In genomic region chr11:66727883-66728759, GRCh38 we compare ENCODE assay signal across 8 cellular contexts. TPM values are rescaled to one million over a fixed set of nuclear protein-coding genes. Genes with fewer than 3 reads are reported as not detected.
DNase-seq lines count a peak whose midpoint lies in the region; ATAC-seq, FAIRE-seq and TF ChIP-seq lines count a peak whose summit lies in the region.

No MANE protein-coding gene starts in this region.

- no peaks in the 10 kb centered on the region for H4K20me1 ChIP-seq in PC-3 (ENCODE audit: low read length)
- H4K20me1 ChIP-seq in endothelial cell of umbilical vein (replicated peaks; ENCODE audit: control insufficient read depth, extremely low read depth, insufficient read depth, low read length) = no peaks in the 10 kb centered on the region

- H3K23ac ChIP-seq in neuronal stem cell (ENCODE audit: low read depth, low read length, poor library complexity) = peak overlapping the region; percentile 52

- H3K4me2 ChIP-seq in PC-3 (ENCODE audit: low read length) = peak overlapping the region; percentile 96
- peak overlapping the region; percentile 19 for H3K4me2 ChIP-seq in endothelial cell of umbilical vein (ENCODE audit: insufficient read depth, low read length)
- peak overlapping the region; percentile 92 for H3K4me2 ChIP-seq in neuronal stem cell (ENCODE audit: insufficient read depth, low read length, poor library complexity, severe bottlenecking)

- no peaks in the 10 kb centered on the region for H3F3A ChIP-seq in PC-3 (ENCODE audit: low read length, unreplicated experiment)

- H4K8ac ChIP-seq in neuronal stem cell (ENCODE audit: low read depth, low read length) = no peak overlapping the region

- no peak overlapping the region for H3K4ac ChIP-seq in neuronal stem cell (ENCODE audit: low read length)

- peak overlapping the region; percentile 83 for H2BK5ac ChIP-seq in neuronal stem cell (ENCODE audit: low read length)

- dilution Hi-C loops in endothelial cell of umbilical vein (cut with MboI; ENCODE audit: extremely low pct_ligation_motif_present, low sequenced_read_pairs) = no loop called here

- no CpG with 5 or more reads among the region's 128 CpGs for WGBS in neuronal stem cell (ENCODE audit: extremely low coverage in 2 of 2, insufficient read length in 2 of 2, insufficient replicate concordance in 1 of 2), 2 donors

- H3K79me2 ChIP-seq in PC-3 (ENCODE audit: low read length) (peaks cover 41% of the 10 kb centered on the region), endothelial cell of umbilical vein (ENCODE audit: control insufficient read depth, insufficient read depth, low read length) (no peaks in the 10 kb centered on the region)

- BruUV-seq in PC-3 (replicated peaks; lab: Mats Ljungman, UMichigan) (no TSS peak), endothelial cell of umbilical vein (replicated peaks; lab: Mats Ljungman, UMichigan) (no TSS peak)

- TF ChIP-seq CTCF in PC-3 (conservative IDR thresholded peaks at IDR 0.05; ENCODE audit: low read depth, low read length) = no peak
- no peak for TF ChIP-seq CTCF in endothelial cell of umbilical vein (IDR thresholded peaks at IDR 0.05; ENCODE audit: extremely low read depth in 1 of 2, insufficient read depth in 1 of 2, low read depth in 1 of 2, low read length in 2 of 2)

- CTCF ChIA-PET in PC-3 (lab: Charles Lee) = interaction anchor here (0.6 kb wide), 3 partner anchors 11 to 148 kb away, joined by 5 to 11 read pairs (median 6); no protein-coding TSS in a partner anchor
- CTCF ChIA-PET in endothelial cell of umbilical vein (lab: Charles Lee) = interaction anchor here (0.6 kb wide), 1 partner anchor 106 kb away, joined by 6 read pairs; no protein-coding TSS in a partner anchor

- H3K14ac ChIP-seq in neuronal stem cell (ENCODE audit: low read length) = no peak overlapping the region

- intact Hi-C loops in PC-3 (cut with micrococcal nuclease) (loop anchor here (1.0 to 2.0 kb wide), 2 partner anchors 15 to 33 kb away; no protein-coding TSS in a partner anchor), endothelial cell of umbilical vein (cut with micrococcal nuclease) (no loop called here)

- H2BK15ac ChIP-seq in neuronal stem cell (ENCODE audit: low read length) = peak overlapping the region; percentile 51

- no peak overlapping the region for H2AK5ac ChIP-seq in neuronal stem cell (ENCODE audit: low read depth, low read length)

- H3K4me3 ChIP-seq in PC-3 (ENCODE audit: low read length) (peak overlapping the region; percentile 77), endothelial cell of umbilical vein (replicated peaks in 1 of 3; ENCODE audit: insufficient read depth in 1 of 3, low read depth in 1 of 3, low read length in 3 of 3) (peak overlapping the region; percentile 10 to 42 (median 31)), neuronal stem cell (ENCODE audit: low read length in 2 of 2) (peak overlapping the region; percentile 73 to 92)

- H4K91ac ChIP-seq in neuronal stem cell (ENCODE audit: low read depth, low read length, poor library complexity) = no peak overlapping the region

- POLR2A ChIA-PET in PC-3 (lab: Charles Lee; ENCODE audit: unreplicated experiment) (interaction anchor here (0.6 kb wide), 1 partner anchor 9 kb away, joined by 4 read pairs; no protein-coding TSS in a partner anchor), endothelial cell of umbilical vein (lab: Charles Lee) (no interaction called here)

- peak; percentile 70 for DNase-seq in NCI-H2227 (lab: John Stamatoyannopoulos, UW; ENCODE audit: unreplicated experiment)
- DNase-seq in NCI-H2227 treated with DMSO at 0.1 percent for 48 hours (lab: John Stamatoyannopoulos, UW) = no peak
- no peak for DNase-seq in PC-3
- no peak for DNase-seq in endothelial cell of umbilical vein (ENCODE audit: low read depth, low spot score)
- DNase-seq in neuronal stem cell (ENCODE audit: low spot score) = no peak

- no peak overlapping the region for H2BK12ac ChIP-seq in neuronal stem cell (ENCODE audit: low read length)

- no peaks in the 10 kb centered on the region for H3K9me2 ChIP-seq in PC-3 (replicated peaks; ENCODE audit: low read length)

- H3K27me3 ChIP-seq in PC-3 (ENCODE audit: low read length) = no peaks in the 10 kb centered on the region
- peaks cover 8 to 17% of the 10 kb centered on the region in 2 experiments for H3K27me3 ChIP-seq in endothelial cell of umbilical vein (ENCODE audit: control insufficient read depth in 2 of 2, insufficient read depth in 2 of 2, low read length in 2 of 2)
- H3K27me3 ChIP-seq in neuronal stem cell (ENCODE audit: control insufficient read depth in 3 of 3, insufficient read depth in 3 of 3, low read depth in 1 of 3, low read length in 3 of 3) = peaks cover 0 to 29% (median 7%) of the 10 kb centered on the region in 3 experiments

- H3K9me3 ChIP-seq in PC-3 (ENCODE audit: low read length) (no peaks in the 10 kb centered on the region), endothelial cell of umbilical vein (replicated peaks; ENCODE audit: control insufficient read depth, insufficient read depth, low read length) (no peaks in the 10 kb centered on the region), neuronal stem cell (replicated peaks in 1 of 2; ENCODE audit: control insufficient read depth in 2 of 2, insufficient read depth in 1 of 2, low read depth in 1 of 2, low read length in 2 of 2) (no peaks in the 10 kb centered on the region)

- H3K9me1 ChIP-seq in endothelial cell of umbilical vein (replicated peaks; ENCODE audit: control insufficient read depth, extremely low read depth, insufficient read depth, low read length) = no peaks in the 10 kb centered on the region

- H2AFZ ChIP-seq in PC-3 (ENCODE audit: low read length) (peak overlapping the region; percentile 80), endothelial cell of umbilical vein (ENCODE audit: low read depth, low read length) (peak overlapping the region; percentile 72), neuronal stem cell (ENCODE audit: low read length) (peak overlapping the region; percentile 93)

- FAIRE-seq in endothelial cell of umbilical vein (lab: Jason Lieb, UNC) = no peak

- H2BK120ac ChIP-seq in neuronal stem cell (ENCODE audit: low read depth, low read length) = peak overlapping the region; percentile 19

- H3K9ac ChIP-seq in PC-3 (ENCODE audit: low read length) (peak overlapping the region; percentile 69), endothelial cell of umbilical vein (replicated peaks; ENCODE audit: extremely low read depth, insufficient read depth, low read length) (peak overlapping the region; percentile 11), neuronal stem cell (ENCODE audit: low read depth, low read length, poor library complexity) (peak overlapping the region; percentile 86)

- H3K4me1 ChIP-seq in PC-3 (ENCODE audit: insufficient read depth, low read length) = peaks cover 41% of the 10 kb centered on the region
- H3K4me1 ChIP-seq in endothelial cell of umbilical vein (ENCODE audit: control insufficient read depth, extremely low read depth, insufficient read depth, low read length) = peaks cover 4% of the 10 kb centered on the region
- H3K4me1 ChIP-seq in neuronal stem cell (ENCODE audit: control insufficient read depth in 2 of 2, insufficient read depth in 1 of 2, low read depth in 1 of 2, low read length in 2 of 2) = peaks cover 9 to 20% of the 10 kb centered on the region in 2 donors

- H3K27ac ChIP-seq in PC-3 (ENCODE audit: low read length) = no peak overlapping the region
- H3K27ac ChIP-seq in endothelial cell of umbilical vein (ENCODE audit: insufficient read depth, low read depth, low read length) = no peak overlapping the region
- H3K27ac ChIP-seq in neuronal stem cell (replicated peaks; ENCODE audit: low read length) = peak overlapping the region; percentile 52

- ATAC-seq in PC-3 (peak; percentile 34), GM18505 (IDR thresholded peaks at IDR 0.05; ENCODE audit: unreplicated experiment) (no peak), GM18520 (IDR thresholded peaks at IDR 0.05; ENCODE audit: unreplicated experiment) (no peak), GM18870 (IDR thresholded peaks at IDR 0.05; ENCODE audit: unreplicated experiment) (no peak)

- H3K18ac ChIP-seq in neuronal stem cell (ENCODE audit: low read length) = peak overlapping the region; percentile 96

- H3K79me1 ChIP-seq in neuronal stem cell (ENCODE audit: low read depth, low read length) = peaks cover 3% of the 10 kb centered on the region

- TF ChIP-seq POLR2A in endothelial cell of umbilical vein (IDR thresholded peaks at IDR 0.05; ENCODE audit: low read depth, low read length) (no peak), GM18505 (IDR thresholded peaks at IDR 0.05; ENCODE audit: borderline replicate concordance, extremely low read depth, insufficient read depth, insufficient read length) (no peak)

- H3K36me3 ChIP-seq in PC-3 (ENCODE audit: low read depth, low read length) (no peaks in the 10 kb centered on the region), endothelial cell of umbilical vein (ENCODE audit: control insufficient read depth in 2 of 2, extremely low read depth in 1 of 2, insufficient read depth in 2 of 2, low read length in 2 of 2) (no peaks in the 10 kb centered on the region), neuronal stem cell (replicated peaks in 1 of 2; ENCODE audit: control insufficient read depth in 2 of 2, insufficient read depth in 2 of 2, low read length in 2 of 2) (peaks cover 0 to 3% of the 10 kb centered on the region in 2 donors)

RNA-seq across cellular contexts. Expression of gene SPTBN2, which starts 0.9 kb away (rescaled TPM):
- 74.9 and 154 TPM in 2 replicates for total RNA-seq in PC-3 (2014; rRNA removed)
- 18.7 and 19.8 TPM in 2 replicates for total RNA-seq in endothelial cell of umbilical vein
- polyA plus RNA-seq in endothelial cell of umbilical vein = 3.8 and 3.9 TPM in 2 replicates
- polyA plus RNA-seq in endothelial cell of umbilical vein (2011; cell fraction: cytosol; rRNA removed) = 4.9 and 5.0 TPM in 2 replicates
- polyA plus RNA-seq in endothelial cell of umbilical vein (2011; cell fraction: nucleus; rRNA removed) = 21.7 and 29.0 TPM in 2 replicates
- polyA plus RNA-seq in endothelial cell of umbilical vein (2012) = 15.1 and 17.2 TPM in 2 replicates
- 6.6 and 13.0 TPM in 2 replicates for polyA minus RNA-seq in endothelial cell of umbilical vein
- 62.1 TPM for polyA minus RNA-seq in endothelial cell of umbilical vein (2011; cell fraction: cytosol; rRNA and poly(A)+ RNA removed)
- polyA minus RNA-seq in endothelial cell of umbilical vein (2011; cell fraction: nucleus; rRNA and poly(A)+ RNA removed) = 6.7 and 9.9 TPM in 2 replicates
- 22.0 TPM for polyA plus RNA-seq in neuronal stem cell (2013, experiment 1 of 2)
- 21.8 TPM for polyA plus RNA-seq in neuronal stem cell (2013, experiment 2 of 2)

RNA-seq across cellular contexts. Expression of gene RBM4B, which starts 50.4 kb away (rescaled TPM):
- 31.4 and 40.2 TPM in 2 replicates for total RNA-seq in PC-3 (2014; rRNA removed)
- total RNA-seq in endothelial cell of umbilical vein = 19.4 and 22.2 TPM in 2 replicates
- 25.4 and 31.2 TPM in 2 replicates for polyA plus RNA-seq in endothelial cell of umbilical vein
- polyA plus RNA-seq in endothelial cell of umbilical vein (2011; cell fraction: cytosol; rRNA removed) = 21.2 and 27.1 TPM in 2 replicates
- 39.2 and 49.7 TPM in 2 replicates for polyA plus RNA-seq in endothelial cell of umbilical vein (2011; cell fraction: nucleus; rRNA removed)
- 24.3 and 26.2 TPM in 2 replicates for polyA plus RNA-seq in endothelial cell of umbilical vein (2012)
- 31.3 and 33.6 TPM in 2 replicates for polyA minus RNA-seq in endothelial cell of umbilical vein
- 10.1 TPM for polyA minus RNA-seq in endothelial cell of umbilical vein (2011; cell fraction: cytosol; rRNA and poly(A)+ RNA removed)
- 20.9 and 22.6 TPM in 2 replicates for polyA minus RNA-seq in endothelial cell of umbilical vein (2011; cell fraction: nucleus; rRNA and poly(A)+ RNA removed)
- 19.8 TPM for polyA plus RNA-seq in neuronal stem cell (2013, experiment 1 of 2)
- 20.3 TPM for polyA plus RNA-seq in neuronal stem cell (2013, experiment 2 of 2)

Comparison
In these comparisons a context has a peak if more than half of its experiments do, and no peak if none do; other contexts are left out.
1. H3K4me2 ChIP-seq: peak in every context shown above with its lines; median percentile 96 in PC-3; 92 in neuronal stem cell; 19 in endothelial cell of umbilical vein.
2. H3K4me3 ChIP-seq: peak in every context shown above with its lines; median percentile 82 in neuronal stem cell; 77 in PC-3; 31 in endothelial cell of umbilical vein.
3. H3K9ac ChIP-seq: peak in every context shown above with its lines; median percentile 86 in neuronal stem cell; 69 in PC-3; 11 in endothelial cell of umbilical vein.